23 cellular contexts compared by ENCODE assay signal in genomic region chr1:112058815-112059450, GRCh38.
A peak's percentile ranks its signal among the peaks of the same experiment; 100 is the strongest.
DNase-seq lines count a peak whose midpoint lies in the region; ATAC-seq, FAIRE-seq and TF ChIP-seq lines count a peak whose summit lies in the region.
"Had no signal": no experiment of that assay in that cellular context is flagged by ENCODE, and none has a peak within 500 bp of the region (broad histone marks: within the 10 kb centered on the region; RNA-seq: fewer than 3 reads in every experiment).

No MANE protein-coding gene starts in this region.

- H3K27ac ChIP-seq in PC-9: no peak overlapping the region
- H3K27ac ChIP-seq: cardiac muscle cell, ovary had no signal

- H3K4me1 ChIP-seq in PC-9 (replicated peaks; ENCODE audit: insufficient read depth): no peaks in the 10 kb centered on the region

- H3K36me3 ChIP-seq in bronchial epithelial cell (ENCODE audit: control insufficient read depth, insufficient read depth, low read length): no peaks in the 10 kb centered on the region
- H3K36me3 ChIP-seq in PC-9 (ENCODE audit: low read depth): no peaks in the 10 kb centered on the region
- H3K36me3 ChIP-seq: cardiac muscle cell, ovary, right atrium auricular region had no signal

- CTCF ChIA-PET in PC-9 (lab: Charles Lee): no interaction called here

- H3K79me2 ChIP-seq in PC-9 (ENCODE audit: low read depth): no peaks in the 10 kb centered on the region

- FAIRE-seq in bronchial epithelial cell (lab: Jason Lieb, UNC): no peak
- FAIRE-seq: GM18507 had no signal

- no peaks in the 10 kb centered on the region for H3K9me2 ChIP-seq in PC-9 (ENCODE audit: insufficient read depth)

- H3K27me3 ChIP-seq in bronchial epithelial cell (ENCODE audit: control insufficient read depth, insufficient read depth, low read length): no peaks in the 10 kb centered on the region
- peaks cover 80% of the 10 kb centered on the region for H3K27me3 ChIP-seq in PC-9 (ENCODE audit: insufficient read depth, low read depth)
- H3K27me3 ChIP-seq: cardiac muscle cell, ovary, right atrium auricular region had no signal

- POLR2A ChIA-PET in PC-9 (lab: Charles Lee; ENCODE audit: unreplicated experiment): no interaction called here

- peak; percentile 18 for TF ChIP-seq CTCF in bronchial epithelial cell (IDR thresholded peaks at IDR 0.05; ENCODE audit: insufficient read depth, low read length, severe bottlenecking)
- no peak for TF ChIP-seq CTCF in PC-9 (conservative IDR thresholded peaks at IDR 0.05)

- DNase-seq in ELR (ENCODE audit: low read depth) (peak; percentile 2), HuH-7 (ENCODE audit: low spot score) (peak; percentile 8), bronchial epithelial cell (ENCODE audit: low read depth) (peak; percentile 43), left kidney (ENCODE audit: low read depth, low spot score) (peak; percentile 16), SKM-1 treated with dmso at 0.1 percent for 144 hours (lab: John Stamatoyannopoulos, UW; ENCODE audit: unreplicated experiment) (no peak), NCI-H1694 treated with DMSO at 0.1 percent for 48 hours (lab: John Stamatoyannopoulos, UW) (no peak), PC-9 (no peak)
- DNase-seq: activated CD4-positive, alpha-beta memory T cell treated with anti-CD3 and anti-CD28 coated beads for 36 hours; activated CD8-positive, alpha-beta memory T cell treated with anti-CD3 and anti-CD28 coated beads, Interleukin-2, amount 50 U/mL, for 48 hours; anterior cingulate cortex; cortex of kidney; HCEC 1CT; left colon; NCI-H1092; NCI-H2029; NCI-H226; ovary; stimulated activated naive CD8-positive, alpha-beta T cell treated with anti-CD3 and anti-CD28 coated beads, Interleukin-15, Interleukin-2, amounts not matched to agents 100 U/mL and 50 U/mL, for 24 hours had no signal

- no peaks in the 10 kb centered on the region for H3F3A ChIP-seq in PC-9 (ENCODE audit: insufficient read depth, low read depth)

- H4K20me1 ChIP-seq in PC-9 (ENCODE audit: insufficient read depth): no peaks in the 10 kb centered on the region; the same call in 1 of the 2 replicates

- no peaks in the 10 kb centered on the region for H3K9me3 ChIP-seq in PC-9 (ENCODE audit: insufficient read depth, low read depth)
- H3K9me3 ChIP-seq: ovary, right atrium auricular region had no signal

- no peak overlapping the region for H3K4me3 ChIP-seq in bronchial epithelial cell (ENCODE audit: low read depth, low read length)
- no peak overlapping the region for H3K4me3 ChIP-seq in PC-9
- H3K4me3 ChIP-seq: cardiac muscle cell, ovary, right atrium auricular region had no signal

- intact Hi-C loops in PC-9 (cut with micrococcal nuclease; ENCODE audit: unreplicated experiment): no loop called here

- H3K4me2 ChIP-seq in PC-9: no peak overlapping the region

- BruUV-seq in PC-9 (replicated peaks; lab: Mats Ljungman, UMichigan): no TSS peak

- no peak overlapping the region for H2AFZ ChIP-seq in PC-9

- no peak for ATAC-seq in GM19395 (IDR thresholded peaks at IDR 0.05; ENCODE audit: unreplicated experiment)
- ATAC-seq: activated naive CD4-positive, alpha-beta T cell treated with anti-CD3 and anti-CD28 coated beads, Interleukin-2, amount 50 U/mL, for 72 hours; left colon; stimulated activated naive CD8-positive, alpha-beta T cell treated with anti-CD3 and anti-CD28 coated beads, Interleukin-15, Interleukin-2, amounts not matched to agents 100 U/mL and 50 U/mL, for 24 hours had no signal

Comparison
In these comparisons a context has a peak if more than half of its experiments do, and no peak if none do; other contexts are left out.
1. DNase-seq: peak in ELR (single experiment), HuH-7 (single experiment), bronchial epithelial cell (single experiment) and left kidney (single experiment); none in SKM-1 treated with dmso at 0.1 percent for 144 hours (single experiment), NCI-H1694 treated with DMSO at 0.1 percent for 48 hours (single experiment) and PC-9 (0 of 2).